ENCODE assay signal across 8 cellular contexts in genomic region chr9:89999176-89999533, GRCh38.
DNase-seq lines count a peak whose midpoint lies in the region; ATAC-seq, FAIRE-seq and TF ChIP-seq lines count a peak whose summit lies in the region.

No MANE protein-coding gene starts in this region.

- peaks cover 5% of the 10 kb centered on the region for H3K27me3 ChIP-seq in astrocyte (ENCODE audit: insufficient read depth, low read length)

- peak overlapping the region; percentile 80 to 81 for H3K4me3 Mint-ChIP-seq in activated T-cell treated with anti-CD3 and anti-CD28 coated beads, Interleukin-2, amount 50 U/mL, for 72 hours
- no peak overlapping the region for H3K4me3 Mint-ChIP-seq in astrocyte (ENCODE audit: unreplicated experiment)

- H3K9me3 Mint-ChIP-seq in activated T-cell treated with anti-CD3 and anti-CD28 coated beads, Interleukin-2, amount 50 U/mL, for 72 hours, result no peaks in the 10 kb centered on the region
- H3K9me3 Mint-ChIP-seq in astrocyte (ENCODE audit: unreplicated experiment), result no peaks in the 10 kb centered on the region

- FAIRE-seq in astrocyte (lab: Jason Lieb, UNC), result no peak

- no peak for ATAC-seq in activated T-cell treated with anti-CD3 and anti-CD28 coated beads, Interleukin-2, amount 50 U/mL, for 72 hours (replicated peaks in 1 of 2)
- ATAC-seq in mucosa of descending colon (peak; percentile 69), GM21423 (IDR thresholded peaks at IDR 0.05; ENCODE audit: unreplicated experiment) (no peak)

- no peaks in the 10 kb centered on the region for H3K36me3 ChIP-seq in astrocyte (ENCODE audit: insufficient read depth, low read length)
- H3K36me3 ChIP-seq in mucosa of descending colon (ENCODE audit: low read depth), result no peaks in the 10 kb centered on the region

- H3K36me3 Mint-ChIP-seq in activated T-cell treated with anti-CD3 and anti-CD28 coated beads, Interleukin-2, amount 50 U/mL, for 72 hours (ENCODE audit: insufficient read depth in 2 of 2), result no peaks in the 10 kb centered on the region
- H3K36me3 Mint-ChIP-seq in astrocyte (ENCODE audit: low read depth, unreplicated experiment), result no peaks in the 10 kb centered on the region

- H2AFZ ChIP-seq in astrocyte (ENCODE audit: low read depth, low read length), result peak overlapping the region; percentile 54

- no peak overlapping the region for H3K9ac ChIP-seq in astrocyte (ENCODE audit: low read length)

- peaks cover 9% of the 10 kb centered on the region for H3K4me1 ChIP-seq in astrocyte (ENCODE audit: insufficient read depth, low read length)
- peaks cover 29% of the 10 kb centered on the region for H3K4me1 ChIP-seq in mucosa of descending colon (ENCODE audit: low read depth)

- peak overlapping the region; percentile 51 for H3K27ac Mint-ChIP-seq in activated T-cell treated with anti-CD3 and anti-CD28 coated beads, Interleukin-2, amount 50 U/mL, for 72 hours
- H3K27ac Mint-ChIP-seq in astrocyte (ENCODE audit: unreplicated experiment), result no peak overlapping the region

- H3K27ac ChIP-seq in astrocyte (ENCODE audit: low read depth, low read length), result no peak overlapping the region

- no peaks in the 10 kb centered on the region for H4K20me1 ChIP-seq in astrocyte (ENCODE audit: insufficient read depth, low read length)

- no peak overlapping the region for H3K4me3 ChIP-seq in astrocyte (ENCODE audit: insufficient read depth, low read depth, low read length)
- H3K4me3 ChIP-seq in mucosa of descending colon, result no peak overlapping the region

- peak overlapping the region; percentile 82 for H3K4me2 ChIP-seq in astrocyte (ENCODE audit: low read length)

- DNase-seq in activated T-cell treated with anti-CD3 and anti-CD28 coated beads, Interleukin-2, amount 50 U/mL, for 72 hours, result no peak
- no peak for DNase-seq in activated T-cell treated with anti-CD3 and anti-CD28 coated beads, Interleukin-2, amount 50 U/mL, for 48 hours
- DNase-seq in astrocyte (ENCODE audit: low read depth) (no peak), mucosa of descending colon (peak; percentile 78 to 81 (median 79)), ureter (ENCODE audit: low spot score) (peak; percentile 70), islet precursor cell (no peak)
- DNase-seq in activated CD8-positive, alpha-beta memory T cell treated with anti-CD3 and anti-CD28 coated beads, Interleukin-2, amount 50 U/mL, for 4 hours, result no peak

- no peaks in the 10 kb centered on the region for H3K27me3 Mint-ChIP-seq in activated T-cell treated with anti-CD3 and anti-CD28 coated beads, Interleukin-2, amount 50 U/mL, for 72 hours (ENCODE audit: low read depth)
- H3K27me3 Mint-ChIP-seq in astrocyte (ENCODE audit: low read depth, unreplicated experiment), result peaks cover 15% of the 10 kb centered on the region

- H3K4me1 Mint-ChIP-seq in activated T-cell treated with anti-CD3 and anti-CD28 coated beads, Interleukin-2, amount 50 U/mL, for 72 hours (ENCODE audit: low read depth), result peaks cover 37% of the 10 kb centered on the region
- peaks cover 23% of the 10 kb centered on the region for H3K4me1 Mint-ChIP-seq in astrocyte (ENCODE audit: low read depth, unreplicated experiment)

- H3K79me2 ChIP-seq in astrocyte (ENCODE audit: insufficient read depth, low read length), result no peaks in the 10 kb centered on the region

- H3K9me3 ChIP-seq in astrocyte (ENCODE audit: insufficient read depth, low read depth, low read length) (no peaks in the 10 kb centered on the region), mucosa of descending colon (no peaks in the 10 kb centered on the region)

- intact Hi-C loops in mucosa of descending colon (cut with DNase I, micrococcal nuclease), result no loop called here

- TF ChIP-seq CTCF in astrocyte (IDR thresholded peaks at IDR 0.05; ENCODE audit: insufficient read depth, low read depth, low read length) (no peak), mucosa of descending colon (IDR thresholded peaks at IDR 0.05) (no peak)

Comparison
In these comparisons a context has a peak if more than half of its experiments do, and no peak if none do; other contexts are left out.
1. DNase-seq: peak in mucosa of descending colon (3 of 3) and ureter (single experiment); none in activated T-cell treated with anti-CD3 and anti-CD28 coated beads, Interleukin-2, amount 50 U/mL, for 72 hours (0 of 2), activated T-cell treated with anti-CD3 and anti-CD28 coated beads, Interleukin-2, amount 50 U/mL, for 48 hours (0 of 2), astrocyte (single experiment), activated CD8-positive, alpha-beta memory T cell treated with anti-CD3 and anti-CD28 coated beads, Interleukin-2, amount 50 U/mL, for 4 hours (single experiment) and islet precursor cell (single experiment).